In genomic region chr10:116684781-116685180, GRCh38 we compare ENCODE assay signal across 33 cellular contexts. TPM values are rescaled to one million over a fixed set of nuclear protein-coding genes. Genes with fewer than 3 reads are reported as not detected.
"Had no signal": no experiment of that assay in that cellular context is flagged by ENCODE, and none has a peak within 500 bp of the region (broad histone marks: within the 10 kb centered on the region; RNA-seq: fewer than 3 reads in every experiment).

No MANE protein-coding gene starts in this region.

- H3K36me3 ChIP-seq: brain microvascular endothelial cell, breast epithelium had no signal

- H3K4me1 ChIP-seq: adrenal gland had no signal

- H3K9me3 ChIP-seq: adrenal gland, body of pancreas, breast epithelium had no signal

- H3K27ac ChIP-seq: adrenal gland, body of pancreas, brain microvascular endothelial cell, breast epithelium, VCaP had no signal

- DNase-seq: activated B cell treated with CpG ODN at 0.5 μM for 24 hours; activated CD4-positive, alpha-beta memory T cell treated with anti-CD3 and anti-CD28 coated beads for 36 hours; activated CD4-positive, alpha-beta T cell treated with anti-CD3 and anti-CD28 coated beads for 4 hours; activated CD4-positive, alpha-beta T cell treated with anti-CD3 and anti-CD28 coated beads, Interleukin-2, amount 10 ng/mL, durations not matched to agents 24 days and 14 days; activated CD4-positive, alpha-beta T cell treated with anti-CD3 and anti-CD28 coated beads, Interleukin-2, amount 50 U/mL, for 1 hour; activated CD4-positive, alpha-beta T cell treated with anti-CD3 and anti-CD28 coated beads, Interleukin-2, amount 50 U/mL, for 4 hours; activated CD4-positive, CD25-positive, alpha-beta regulatory T cell treated with anti-CD3 and anti-CD28 coated beads, Interleukin-2, amount 50 U/mL, for 72 hours; activated CD8-positive, alpha-beta memory T cell treated with anti-CD3 and anti-CD28 coated beads, Interleukin-2, amount 50 U/mL, for 4 hours; activated CD8-positive, alpha-beta T cell treated with anti-CD3 and anti-CD28 coated beads for 36 hours; activated effector memory CD4-positive, alpha-beta T cell treated with anti-CD3 and anti-CD28 coated beads, Interleukin-2, amount 50 U/mL, for 16 hours; activated gamma-delta T cell treated with Interleukin-2 at 50 U/mL for 16 hours; activated naive CD4-positive, alpha-beta T cell; activated naive CD4-positive, alpha-beta T cell treated with anti-CD3 and anti-CD28 coated beads for 36 hours; activated naive CD4-positive, alpha-beta T cell treated with anti-CD3 and anti-CD28 coated beads, Interleukin-2, amount 50 U/mL, for 16 hours; activated naive CD8-positive, alpha-beta T cell treated with anti-CD3 and anti-CD28 coated beads for 36 hours; activated T-cell treated with anti-CD3 and anti-CD28 coated beads for 4 hours; activated T-cell treated with anti-CD3 and anti-CD28 coated beads, Interleukin-2, amount 50 U/mL, for 1 hour; activated T-cell treated with anti-CD3 and anti-CD28 coated beads, Interleukin-2, amount 50 U/mL, for 4 hours; activated T-cell treated with anti-CD3 and anti-CD28 coated beads, Interleukin-2, amount 50 U/mL, for 72 hours; adrenal gland; amniotic stem cell; aorta; body of pancreas; brain microvascular endothelial cell; central memory CD4-positive, alpha-beta T cell; T-helper 1 cell; T-helper 2 cell; T-helper 9 cell had no signal

- ATAC-seq: activated CD8-positive, alpha-beta T cell treated with anti-CD3 and anti-CD28 coated beads for 36 hours; activated naive CD4-positive, alpha-beta T cell treated with anti-CD3 and anti-CD28 coated beads, Interleukin-2, amount 50 U/mL, for 72 hours; activated T-cell treated with anti-CD3 and anti-CD28 coated beads, Interleukin-2, amount 50 U/mL, for 4 hours; activated T-cell treated with anti-CD3 and anti-CD28 coated beads, Interleukin-2, amount 50 U/mL, for 72 hours; activated T-helper 17 cell treated with anti-CD3 and anti-CD28 coated beads, Interleukin-2, amount 50 U/mL, for 72 hours; body of pancreas had no signal

- H3K27me3 ChIP-seq: adrenal gland, body of pancreas, brain microvascular endothelial cell, breast epithelium had no signal

- H3K4me3 ChIP-seq: adrenal gland, body of pancreas, breast epithelium had no signal

RNA-seq across cellular contexts. Expression of gene HSPA12A, which starts 57.6 kb away (rescaled TPM):
- total RNA-seq: activated CD4-positive, alpha-beta T cell treated with anti-CD3 and anti-CD28 coated beads, Interleukin-2, amount 10 ng/mL, durations not matched to agents 24 days and 14 days; activated CD8-positive, alpha-beta memory T cell treated with anti-CD3 and anti-CD28 coated beads for 36 hours had no signal
